In the genomic region with DNA sequence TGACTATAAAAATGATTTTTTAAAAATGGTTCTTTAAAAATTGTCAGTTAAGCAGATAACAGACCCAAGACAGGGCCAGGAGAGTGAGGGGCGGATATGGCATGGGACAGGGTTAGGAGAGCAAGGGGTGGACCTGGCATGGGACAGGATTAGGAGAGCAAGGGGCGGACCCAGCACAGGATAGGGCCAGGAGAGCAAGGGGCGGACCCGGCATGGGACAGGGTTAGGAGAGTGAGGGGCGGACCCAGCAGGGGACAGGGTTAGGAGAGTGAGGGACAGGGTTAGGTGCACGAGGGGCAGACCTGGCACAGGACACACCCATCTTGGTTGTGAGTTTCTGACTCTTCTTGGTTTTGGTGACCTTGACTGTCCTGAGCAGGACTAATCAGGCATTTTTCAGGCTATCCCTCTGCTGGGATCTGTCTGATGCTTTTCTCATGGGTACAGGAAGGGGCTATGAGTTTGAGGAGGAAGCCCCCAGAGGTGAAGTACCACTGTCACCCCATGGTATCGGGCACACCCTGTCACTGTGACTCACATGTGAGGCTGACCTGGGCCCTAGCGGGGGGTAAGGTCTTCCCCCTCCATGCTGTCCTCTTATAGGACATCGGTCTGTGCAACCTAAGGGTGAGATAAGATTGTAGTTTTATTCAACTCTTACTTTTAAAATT, we compare ENCODE assay signal across 24 cellular contexts.
DNase-seq lines count a peak whose midpoint lies in the region; ATAC-seq, FAIRE-seq and TF ChIP-seq lines count a peak whose summit lies in the region.
"Had no signal": no experiment of that assay in that cellular context is flagged by ENCODE, and none has a peak within 500 bp of the region (broad histone marks: within the 10 kb centered on the region; RNA-seq: fewer than 3 reads in every experiment).

No MANE protein-coding gene starts in this region.

- peaks cover 44% of the 10 kb centered on the region for H3K27me3 Mint-ChIP-seq in astrocyte (ENCODE audit: low read depth, unreplicated experiment)

- no peaks in the 10 kb centered on the region for H3K36me3 Mint-ChIP-seq in astrocyte (ENCODE audit: low read depth, unreplicated experiment)
- H3K36me3 Mint-ChIP-seq: brain, neural progenitor cell had no signal

- H3K4me3 ChIP-seq in astrocyte (ENCODE audit: insufficient read depth, low read depth, low read length): no peak overlapping the region
- H3K4me3 ChIP-seq: adrenal gland, neural progenitor cell, PC-9, prostate gland, thoracic aorta had no signal

- no peak overlapping the region for H3K9ac ChIP-seq in astrocyte (ENCODE audit: low read length)
- H3K9ac ChIP-seq: neural progenitor cell had no signal

- FAIRE-seq in astrocyte (lab: Jason Lieb, UNC): no peak
- FAIRE-seq: GM12891, TTC549 had no signal

- intact Hi-C loops in left ventricle myocardium superior (cut with micrococcal nuclease) (loop anchor here (10.0 kb wide), 1 partner anchor 268 kb away; no protein-coding TSS in a partner anchor), left cardiac atrium (cut with DNase I) (loop anchor here in 1 of 2 donors (5.0 kb wide), 1 partner anchor 345 kb away; no protein-coding TSS in a partner anchor)

- ATAC-seq in left ventricle myocardium superior: peak; percentile 29
- no peak for ATAC-seq in left cardiac atrium
- ATAC-seq in HG02610 (IDR thresholded peaks at IDR 0.05; ENCODE audit: unreplicated experiment): no peak
- ATAC-seq: activated CD4-positive, CD25-positive, alpha-beta regulatory T cell treated with anti-CD3 and anti-CD28 coated beads, Interleukin-2, amount 50 U/mL, for 24 hours had no signal

- H3K4me2 ChIP-seq in astrocyte (ENCODE audit: low read length): no peak overlapping the region
- H3K4me2 ChIP-seq: neural progenitor cell, PC-9 had no signal

- peaks cover 19% of the 10 kb centered on the region for H3K4me1 Mint-ChIP-seq in astrocyte (ENCODE audit: low read depth, unreplicated experiment)

- peaks cover 24% of the 10 kb centered on the region for H3K4me1 ChIP-seq in astrocyte (ENCODE audit: insufficient read depth, low read length)
- H3K4me1 ChIP-seq: neural progenitor cell, prostate gland had no signal

- H3K27ac Mint-ChIP-seq in astrocyte (ENCODE audit: unreplicated experiment): peak overlapping the region; percentile 9
- H3K27ac Mint-ChIP-seq: activated CD4-positive, alpha-beta memory T cell treated with anti-CD3 and anti-CD28 coated beads, Interleukin-2, amount 10 ng/mL, durations not matched to agents 7 days and 5 days; neural progenitor cell had no signal

- no peaks in the 10 kb centered on the region for H3K79me2 ChIP-seq in astrocyte (ENCODE audit: insufficient read depth, low read length)

- no peak overlapping the region for H3K4me3 Mint-ChIP-seq in astrocyte (ENCODE audit: unreplicated experiment)
- H3K4me3 Mint-ChIP-seq: activated CD4-positive, alpha-beta memory T cell treated with anti-CD3 and anti-CD28 coated beads, Interleukin-2, amount 10 ng/mL, durations not matched to agents 7 days and 5 days; brain; neural progenitor cell had no signal

- H3K27ac ChIP-seq in astrocyte (ENCODE audit: low read depth, low read length): no peak overlapping the region
- H3K27ac ChIP-seq: adrenal gland, neural progenitor cell, PC-9, prostate gland, thoracic aorta had no signal

- H3K36me3 ChIP-seq in astrocyte (ENCODE audit: insufficient read depth, low read length): no peaks in the 10 kb centered on the region
- H3K36me3 ChIP-seq: adrenal gland, neural progenitor cell, prostate gland, thoracic aorta had no signal

- no peaks in the 10 kb centered on the region for H3K9me3 Mint-ChIP-seq in astrocyte (ENCODE audit: unreplicated experiment)
- H3K9me3 Mint-ChIP-seq: activated CD4-positive, alpha-beta memory T cell treated with anti-CD3 and anti-CD28 coated beads, Interleukin-2, amount 10 ng/mL, durations not matched to agents 7 days and 5 days; neural progenitor cell had no signal

- H3K27me3 ChIP-seq in astrocyte (ENCODE audit: insufficient read depth, low read length): no peaks in the 10 kb centered on the region
- H3K27me3 ChIP-seq: adrenal gland, BE2C, neural progenitor cell had no signal

- DNase-seq in left ventricle myocardium superior: no peak
- no peak for DNase-seq in left cardiac atrium
- no peak for DNase-seq in astrocyte (ENCODE audit: low read depth)
- DNase-seq in mesenteric fat pad (ENCODE audit: low spot score): peak; percentile 81
- no peak for DNase-seq in NK-92 (lab: John Stamatoyannopoulos, UW; ENCODE audit: unreplicated experiment)
- DNase-seq in activated CD4-positive, CD25-positive, alpha-beta regulatory T cell treated with anti-CD3 and anti-CD28 coated beads, Interleukin-2, amount 50 U/mL, for 72 hours: no peak
- DNase-seq: activated CD4-positive, alpha-beta memory T cell treated with anti-CD3 and anti-CD28 coated beads, Interleukin-2, amount 10 ng/mL, durations not matched to agents 7 days and 5 days; activated naive CD4-positive, alpha-beta T cell; BE2C; NCI-H1694; NCI-H524; PC-9; SHP77 treated with DMSO at 0.1 percent for 48 hours; stimulated activated naive CD4-positive, alpha-beta T cell treated with Interleukin-2 at 50 U/mL for 16 hours; T-helper 1 cell had no signal

- no peaks in the 10 kb centered on the region for H3K9me3 ChIP-seq in astrocyte (ENCODE audit: insufficient read depth, low read depth, low read length)
- H3K9me3 ChIP-seq: adrenal gland, BE2C, prostate gland, thoracic aorta had no signal

- no peak for TF ChIP-seq CTCF in astrocyte (IDR thresholded peaks at IDR 0.05; ENCODE audit: insufficient read depth, low read depth, low read length)

- no peak overlapping the region for H2AFZ ChIP-seq in astrocyte (ENCODE audit: low read depth, low read length)
- H2AFZ ChIP-seq: neural progenitor cell, PC-9 had no signal

- H4K20me1 ChIP-seq in astrocyte (ENCODE audit: insufficient read depth, low read length): no peaks in the 10 kb centered on the region
